In genomic region chr4:94947681-94948108, GRCh38 we compare ENCODE assay signal across 19 cellular contexts.
DNase-seq lines count a peak whose midpoint lies in the region; FAIRE-seq and TF ChIP-seq lines count a peak whose summit lies in the region.
"Had no signal": no experiment of that assay in that cellular context is flagged by ENCODE, and none has a peak within 500 bp of the region (broad histone marks: within the 10 kb centered on the region; RNA-seq: fewer than 3 reads in every experiment).

No MANE protein-coding gene starts in this region.

- CTCF ChIA-PET in A673 (lab: Charles Lee) = no interaction called here

- H3K4me1 Mint-ChIP-seq in endodermal cell (peaks cover 22% of the 10 kb centered on the region), type B pancreatic cell (ENCODE audit: unreplicated experiment) (peaks cover 6% of the 10 kb centered on the region)

- BruUV-seq in A673 (replicated peaks; lab: Mats Ljungman, UMichigan) = no TSS peak

- H2AFZ ChIP-seq in keratinocyte (ENCODE audit: control insufficient read depth, low read length) = peak overlapping the region; percentile 5

- 79 to 88% methylated on average over 4 of the region's 4 CpGs for WGBS in endodermal cell (ENCODE audit: insufficient coverage in 1 of 2, insufficient read length in 1 of 2), 2 experiments

- H3K36me3 ChIP-seq in HUES48 (ENCODE audit: control insufficient read depth, insufficient read depth, low read length) = no peaks in the 10 kb centered on the region
- no peaks in the 10 kb centered on the region for H3K36me3 ChIP-seq in endodermal cell (ENCODE audit: control insufficient read depth, insufficient read depth, low read length)
- no peaks in the 10 kb centered on the region for H3K36me3 ChIP-seq in keratinocyte (ENCODE audit: control insufficient read depth in 2 of 2, extremely low read depth in 1 of 2, insufficient read depth in 2 of 2, low read length in 2 of 2)
- no peaks in the 10 kb centered on the region for H3K36me3 ChIP-seq in A673 (ENCODE audit: insufficient read depth, low read length, poor library complexity, severe bottlenecking)
- H3K36me3 ChIP-seq: BE2C had no signal

- no peak for FAIRE-seq in keratinocyte (lab: Jason Lieb, UNC)
- FAIRE-seq: HepG2 had no signal

- H3K27me3 ChIP-seq in HUES48 (ENCODE audit: control insufficient read depth, insufficient read depth, low read length) (no peaks in the 10 kb centered on the region), endodermal cell (ENCODE audit: control insufficient read depth, insufficient read depth, low read length, poor library complexity, severe bottlenecking) (no peaks in the 10 kb centered on the region), keratinocyte (ENCODE audit: control insufficient read depth, extremely low read depth, insufficient read depth, low read length) (no peaks in the 10 kb centered on the region), A673 (replicated peaks; ENCODE audit: insufficient read depth, low read depth, low read length, poor library complexity) (no peaks in the 10 kb centered on the region)
- H3K27me3 ChIP-seq: BE2C had no signal

- H3K27ac Mint-ChIP-seq in endodermal cell (peak overlapping the region; percentile 93), type B pancreatic cell (peak overlapping the region; percentile 59)
- H3K27ac Mint-ChIP-seq: CD4-positive, alpha-beta T cell had no signal

- intact Hi-C loops in A673 (cut with micrococcal nuclease; ENCODE audit: unreplicated experiment) = no loop called here

- no peaks in the 10 kb centered on the region for H3K9me1 ChIP-seq in keratinocyte (ENCODE audit: control insufficient read depth, extremely low read depth, insufficient read depth, low read length)

- dilution Hi-C loops in keratinocyte (cut with MboI; ENCODE audit: extremely low pct_ligation_motif_present, low sequenced_read_pairs) = no loop called here

- TF ChIP-seq CTCF in endodermal cell (conservative IDR thresholded peaks at IDR 0.05) = peak; percentile 54
- TF ChIP-seq CTCF in keratinocyte (optimal IDR thresholded peaks at IDR 0.05 in 1 of 3, IDR thresholded peaks at IDR 0.05 in 1 of 3, conservative IDR thresholded peaks at IDR 0.05 in 1 of 3; ENCODE audit: extremely low read depth in 1 of 3, insufficient read depth in 2 of 3, low read length in 3 of 3) = peak in 1 of 3 experiments; percentile 28
- no peak for TF ChIP-seq CTCF in type B pancreatic cell (conservative IDR thresholded peaks at IDR 0.05)
- no peak for TF ChIP-seq CTCF in A673 (conservative IDR thresholded peaks at IDR 0.05; ENCODE audit: low read depth, low read length)

- H3K27ac ChIP-seq in HUES48 (ENCODE audit: low read depth, low read length) (peak overlapping the region; percentile 24), endodermal cell (ENCODE audit: low read depth, low read length) (peak overlapping the region; percentile 34), keratinocyte (ENCODE audit: control insufficient read depth, insufficient read depth, low read length) (peak overlapping the region; percentile 50), A673 (ENCODE audit: low read depth, low read length, poor library complexity, severe bottlenecking) (no peak overlapping the region)

- DNase-seq in endodermal cell (peak; percentile 69), keratinocyte (ENCODE audit: low read depth, low spot score) (no peak), type B pancreatic cell (ENCODE audit: extremely low spot score, unreplicated experiment) (no peak), NCI-H2081 (lab: John Stamatoyannopoulos, UW) (no peak), A673 (ENCODE audit: low spot score) (no peak), SIG-M5 (lab: John Stamatoyannopoulos, UW) (no peak), DMS114 treated with DMSO at 0.1 percent for 48 hours (lab: John Stamatoyannopoulos, UW; ENCODE audit: unreplicated experiment) (no peak)
- DNase-seq: BE2C; Calu3; CD4-positive, alpha-beta T cell; KG1; NCI-H1092 treated with DMSO at 0.1 percent for 48 hours; NCI-H1694; NCI-H2107; NCI-H2227 treated with DMSO at 0.1 percent for 48 hours; NCI-H524; Right ventricle myocardium superior had no signal

- H3K4me1 ChIP-seq in HUES48 (ENCODE audit: control insufficient read depth, insufficient read depth, low read length) (no peaks in the 10 kb centered on the region), endodermal cell (ENCODE audit: control insufficient read depth, insufficient read depth, low read length) (peaks cover 5% of the 10 kb centered on the region), keratinocyte (ENCODE audit: control insufficient read depth, extremely low read depth, insufficient read depth, low read length) (peaks cover 16% of the 10 kb centered on the region), A673 (ENCODE audit: insufficient read depth, low read length, poor library complexity, severe bottlenecking) (no peaks in the 10 kb centered on the region)
- H3K4me1 ChIP-seq: BE2C had no signal

- H3K79me2 ChIP-seq in keratinocyte (ENCODE audit: control insufficient read depth, insufficient read depth, low read length) = no peaks in the 10 kb centered on the region

- H3K9me3 ChIP-seq in HUES48 (ENCODE audit: control insufficient read depth, insufficient read depth, low read length) = no peaks in the 10 kb centered on the region
- H3K9me3 ChIP-seq in endodermal cell (ENCODE audit: control insufficient read depth, low read length) = peaks cover 5% of the 10 kb centered on the region
- no peaks in the 10 kb centered on the region for H3K9me3 ChIP-seq in keratinocyte (ENCODE audit: control insufficient read depth, low read depth, low read length)
- H3K9me3 ChIP-seq in A673 (ENCODE audit: low read depth, low read length, poor library complexity, severe bottlenecking) = no peaks in the 10 kb centered on the region
- H3K9me3 ChIP-seq: BE2C had no signal

- H3K36me3 Mint-ChIP-seq in endodermal cell (ENCODE audit: low read depth) (peaks cover 6% of the 10 kb centered on the region), type B pancreatic cell (no peaks in the 10 kb centered on the region)

- POLR2A ChIA-PET in A673 (lab: Charles Lee; ENCODE audit: low non-redundant PET) = no interaction called here

- H4K20me1 ChIP-seq in keratinocyte (ENCODE audit: control insufficient read depth, extremely low read depth, insufficient read depth, low read length) = no peaks in the 10 kb centered on the region

- no peak overlapping the region for H3K9ac ChIP-seq in HUES48 (ENCODE audit: low read depth, low read length)
- H3K9ac ChIP-seq in endodermal cell (ENCODE audit: extremely low read depth, low read length, poor library complexity, severe bottlenecking) = no peak overlapping the region
- no peak overlapping the region for H3K9ac ChIP-seq in keratinocyte (ENCODE audit: control insufficient read depth, extremely low read depth, insufficient read depth, low read length)

- peaks cover 32% of the 10 kb centered on the region for H3K9me3 Mint-ChIP-seq in endodermal cell
- H3K9me3 Mint-ChIP-seq in type B pancreatic cell = no peaks in the 10 kb centered on the region

- H3K4me3 ChIP-seq in HUES48 (ENCODE audit: low read depth, low read length) (no peak overlapping the region), endodermal cell (ENCODE audit: low read length) (peak overlapping the region; percentile 37), keratinocyte (ENCODE audit: control insufficient read depth in 2 of 3, extremely low read depth in 1 of 3, insufficient read depth in 2 of 3, low read depth in 1 of 3, low read length in 3 of 3) (no peak overlapping the region), A673 (ENCODE audit: low read depth, low read length, poor library complexity, severe bottlenecking) (no peak overlapping the region)

- H3K4me2 ChIP-seq in keratinocyte (ENCODE audit: control insufficient read depth, extremely low read depth, insufficient read depth, low read depth, low read length) = peak overlapping the region; percentile 58

- H3K4me3 Mint-ChIP-seq in endodermal cell (no peak overlapping the region), type B pancreatic cell (no peak overlapping the region)
- H3K4me3 Mint-ChIP-seq: CD4-positive, alpha-beta T cell had no signal

- H3K27me3 Mint-ChIP-seq in endodermal cell (ENCODE audit: insufficient read depth) = peaks cover 2% of the 10 kb centered on the region
- no peaks in the 10 kb centered on the region for H3K27me3 Mint-ChIP-seq in type B pancreatic cell
- H3K27me3 Mint-ChIP-seq: CD4-positive, alpha-beta T cell had no signal
